ENCODE assay signal across 8 cellular contexts in the genomic region with DNA sequence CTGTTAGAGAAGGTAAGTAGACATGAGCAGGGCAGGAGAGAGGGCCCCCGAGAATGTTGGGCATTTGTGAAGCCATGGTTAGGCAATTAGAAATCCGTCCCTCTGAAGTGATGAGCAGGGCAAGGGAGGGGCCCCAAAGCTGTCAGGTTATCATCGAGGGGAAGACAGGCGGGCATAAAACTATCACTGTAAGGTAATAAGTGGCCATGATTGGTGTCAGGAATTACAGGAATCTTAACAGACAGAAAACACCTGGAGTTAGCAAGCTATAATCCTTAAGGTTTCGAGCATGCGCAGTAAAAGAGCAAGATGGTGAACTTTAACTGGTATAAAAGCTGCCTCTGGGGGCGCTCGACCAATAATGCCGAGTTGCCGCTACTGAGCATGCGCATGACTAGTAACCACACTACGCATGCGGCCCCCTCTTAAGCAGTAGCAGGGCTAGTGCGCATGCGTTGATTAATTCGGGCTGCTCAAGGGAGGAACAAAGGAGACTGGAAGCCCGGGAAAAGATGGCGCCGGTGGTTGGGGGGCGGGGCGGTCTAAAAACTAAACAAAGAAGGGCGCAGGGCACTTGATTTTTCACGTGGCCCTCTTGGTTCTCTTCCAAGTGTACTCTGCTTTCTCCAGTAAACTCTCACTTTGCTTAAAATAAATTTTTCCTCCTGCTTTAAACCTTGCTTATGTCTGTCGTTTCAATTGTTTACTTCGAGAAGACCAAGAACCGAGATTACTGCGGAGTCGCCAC. TPM values are rescaled to one million over a fixed set of nuclear protein-coding genes. Genes with fewer than 3 reads are reported as not detected.
DNase-seq lines count a peak whose midpoint lies in the region; ATAC-seq and TF ChIP-seq lines count a peak whose summit lies in the region.

No MANE protein-coding gene starts in this region.

- H3K27me3 ChIP-seq in hepatocyte: no peaks in the 10 kb centered on the region

- peak; percentile 93 for TF ChIP-seq CTCF in hepatocyte (IDR thresholded peaks at IDR 0.05; ENCODE audit: poor library complexity)

- no peaks in the 10 kb centered on the region for H3K9me3 ChIP-seq in hepatocyte (ENCODE audit: low read depth)

- TF ChIP-seq POLR2A in GM15510 (IDR thresholded peaks at IDR 0.05; ENCODE audit: borderline replicate concordance, extremely low read depth, insufficient read length): peak; percentile 46

- ATAC-seq in HG02885 (IDR thresholded peaks at IDR 0.05; ENCODE audit: poor library complexity, unreplicated experiment): peak; percentile 41
- no peak for ATAC-seq in HG03378 (IDR thresholded peaks at IDR 0.05; ENCODE audit: unreplicated experiment)

- peak overlapping the region; percentile 58 for H2AFZ ChIP-seq in hepatocyte

- no peaks in the 10 kb centered on the region for H3K9me2 ChIP-seq in hepatocyte (replicated peaks; ENCODE audit: insufficient read depth)

- H3K4me3 ChIP-seq in hepatocyte: peak overlapping the region; percentile 18

- H3K4me2 ChIP-seq in hepatocyte: peak overlapping the region; percentile 77

- DNase-seq in NCI-H1930 (lab: John Stamatoyannopoulos, UW) (peak; percentile 96 to 99), T-helper 9 cell (peak; percentile 96), astrocyte of the hippocampus (ENCODE audit: low read depth, low spot score) (peak; percentile 99), hepatocyte (ENCODE audit: low spot score) (peak; percentile 100), renal cortical epithelial cell (ENCODE audit: low read depth) (peak; percentile 98)

- H4K20me1 ChIP-seq in hepatocyte (ENCODE audit: insufficient read depth, poor library complexity, severe bottlenecking): no peaks in the 10 kb centered on the region

- H3K79me2 ChIP-seq in hepatocyte: peaks cover 83% of the 10 kb centered on the region

- H3K36me3 ChIP-seq in hepatocyte (replicated peaks; ENCODE audit: insufficient read depth, low read depth): no peaks in the 10 kb centered on the region

- WGBS in hepatocyte (ENCODE audit: low lambda C conversion rate, missing lambda C conversion rate): 16% methylated on average over 28 of the region's 28 CpGs

- peak overlapping the region; percentile 89 for H3K27ac ChIP-seq in hepatocyte

- H3K4me1 ChIP-seq in hepatocyte (ENCODE audit: insufficient read depth): peaks cover 30% of the 10 kb centered on the region

RNA-seq across cellular contexts. Expression of a gene that starts 5.5 kb away (rescaled TPM):
- total RNA-seq in hepatocyte (191 and 208 TPM in 2 replicates), renal cortical epithelial cell (334 and 413 TPM in 2 replicates)
- polyA plus RNA-seq in hepatocyte: 157 and 181 TPM in 2 replicates

RNA-seq across cellular contexts. Expression of a gene that starts 32.9 kb away (rescaled TPM):
- 1.1 and 1.8 TPM in 2 replicates for total RNA-seq in hepatocyte
- polyA plus RNA-seq in hepatocyte: 0.91 and 0.97 TPM in 2 replicates
- total RNA-seq in renal cortical epithelial cell: 4.3 and 11.8 TPM in 2 replicates

RNA-seq across cellular contexts. Expression of a gene that starts 33.0 kb away (rescaled TPM):
- total RNA-seq in hepatocyte (24.6 and 32.4 TPM in 2 replicates), renal cortical epithelial cell (33.5 and 35.6 TPM in 2 replicates)
- 13.8 and 17.4 TPM in 2 replicates for polyA plus RNA-seq in hepatocyte
